19 cellular contexts compared by ENCODE assay signal in the genomic region with DNA sequence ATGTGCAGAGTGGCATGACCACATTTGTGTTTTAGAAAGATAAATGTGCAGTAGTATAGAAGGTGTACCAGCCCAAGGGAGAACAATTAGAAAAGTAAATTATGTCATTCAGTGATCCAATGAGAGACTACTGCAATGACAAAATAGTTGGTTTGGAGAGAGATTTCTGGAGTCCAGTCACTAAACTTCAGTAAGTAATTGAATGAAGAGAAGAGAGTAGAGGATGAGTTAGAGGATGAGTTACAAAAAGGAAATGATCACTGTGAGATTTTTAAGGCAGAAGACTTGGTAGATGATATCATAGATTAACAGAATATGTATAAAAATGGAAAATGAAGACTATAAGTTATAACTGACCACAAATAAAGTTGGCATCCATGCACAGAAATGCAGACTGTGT. TPM values are rescaled to one million over a fixed set of nuclear protein-coding genes. Genes with fewer than 3 reads are reported as not detected.
DNase-seq lines count a peak whose midpoint lies in the region; ATAC-seq and TF ChIP-seq lines count a peak whose summit lies in the region.
"Had no signal": no experiment of that assay in that cellular context is flagged by ENCODE, and none has a peak within 500 bp of the region (broad histone marks: within the 10 kb centered on the region; RNA-seq: fewer than 3 reads in every experiment).

No MANE protein-coding gene starts in this region.

- POLR2A ChIA-PET in CD8-positive, alpha-beta T cell (lab: Charles Lee): no interaction called here

- H3K4me3 ChIP-seq in CD8-positive, alpha-beta T cell (ENCODE audit: low read depth, low read length): no peak overlapping the region
- H3K4me3 ChIP-seq: BLaER1 treated with 17β-estradiol and CSF1 and Interleukin-3, amounts not matched to agents 10 nM and 100 nM; GM12878; GM23338 had no signal

- no peaks in the 10 kb centered on the region for H3K36me3 ChIP-seq in CD8-positive, alpha-beta T cell (ENCODE audit: insufficient read depth, low read length)
- H3K36me3 ChIP-seq: BLaER1 treated with 17β-estradiol and CSF1 and Interleukin-3, amounts not matched to agents 10 nM and 100 nM had no signal

- TF ChIP-seq CTCF in CD8-positive, alpha-beta T cell (IDR thresholded peaks at IDR 0.05): no peak

- no peaks in the 10 kb centered on the region for H3K9me3 ChIP-seq in CD8-positive, alpha-beta T cell (ENCODE audit: low read length)
- H3K9me3 ChIP-seq: BLaER1 treated with 17β-estradiol and CSF1 and Interleukin-3, amounts not matched to agents 10 nM and 100 nM had no signal

- H3K27ac Mint-ChIP-seq in activated T-cell treated with anti-CD3 and anti-CD28 coated beads, Interleukin-2, amount 50 U/mL, for 72 hours: peak overlapping the region; percentile 82
- peak overlapping the region; percentile 75 for H3K27ac Mint-ChIP-seq in CD8-positive, alpha-beta T cell
- no peak overlapping the region for H3K27ac Mint-ChIP-seq in activated T-helper 17 cell treated with anti-CD3 and anti-CD28 coated beads, Interleukin-2, amount 50 U/mL, for 72 hours
- H3K27ac Mint-ChIP-seq in stimulated activated memory B cell treated with anti-CD40 and anti-IgM and Interleukin-4, amounts not matched to agents 10 μg/mL and 1 μg/mL and 100 μg/mL, for 72 hours: peak overlapping the region; percentile 4
- H3K27ac Mint-ChIP-seq: CD4-positive, CD25-positive, alpha-beta regulatory T cell; GM23338 had no signal

- no peak for DNase-seq in activated T-cell treated with anti-CD3 and anti-CD28 coated beads, Interleukin-2, amount 50 U/mL, for 72 hours
- DNase-seq in activated T-cell treated with anti-CD3 and anti-CD28 coated beads, Interleukin-2, amount 50 U/mL, for 1 hour: no peak
- no peak for DNase-seq in CD8-positive, alpha-beta T cell
- no peak for DNase-seq in activated gamma-delta T cell (lab: John Stamatoyannopoulos, UW)
- DNase-seq: 8988T; AML-193; Calu3; CD4-positive, CD25-positive, alpha-beta regulatory T cell; DMS 273 treated with DMSO at 0.1 percent for 48 hours; H7 had no signal

- peaks cover 69% of the 10 kb centered on the region for H3K4me1 ChIP-seq in CD8-positive, alpha-beta T cell (ENCODE audit: insufficient read depth, low read length)

- intact Hi-C loops in CD8-positive, alpha-beta T cell (cut with DNase I, micrococcal nuclease): no loop called here

- peak; percentile 44 to 47 for ATAC-seq in activated T-cell treated with anti-CD3 and anti-CD28 coated beads, Interleukin-2, amount 50 U/mL, for 72 hours (replicated peaks in 1 of 2)
- ATAC-seq in CD8-positive, alpha-beta T cell: no peak
- peak; percentile 59 for ATAC-seq in activated T-helper 17 cell treated with anti-CD3 and anti-CD28 coated beads, Interleukin-2, amount 50 U/mL, for 72 hours (replicated peaks)
- ATAC-seq in stimulated activated memory B cell treated with anti-CD40 and anti-IgM and Interleukin-4, amounts not matched to agents 10 μg/mL and 1 μg/mL and 100 μg/mL, for 72 hours: no peak
- ATAC-seq in HG02610 (IDR thresholded peaks at IDR 0.05; ENCODE audit: unreplicated experiment): no peak
- ATAC-seq: GM12878, GM23338 had no signal

- peak overlapping the region in 1 of 2 donors; percentile 33 for H3K4me3 Mint-ChIP-seq in activated T-cell treated with anti-CD3 and anti-CD28 coated beads, Interleukin-2, amount 50 U/mL, for 72 hours
- peak overlapping the region; percentile 6 for H3K4me3 Mint-ChIP-seq in CD8-positive, alpha-beta T cell
- no peak overlapping the region for H3K4me3 Mint-ChIP-seq in activated T-helper 17 cell treated with anti-CD3 and anti-CD28 coated beads, Interleukin-2, amount 50 U/mL, for 72 hours
- no peak overlapping the region for H3K4me3 Mint-ChIP-seq in stimulated activated memory B cell treated with anti-CD40 and anti-IgM and Interleukin-4, amounts not matched to agents 10 μg/mL and 1 μg/mL and 100 μg/mL, for 72 hours
- H3K4me3 Mint-ChIP-seq: GM23338 had no signal

- peaks cover 0 to 3% of the 10 kb centered on the region in 2 donors for H3K9me3 Mint-ChIP-seq in activated T-cell treated with anti-CD3 and anti-CD28 coated beads, Interleukin-2, amount 50 U/mL, for 72 hours
- H3K9me3 Mint-ChIP-seq in CD8-positive, alpha-beta T cell: no peaks in the 10 kb centered on the region
- no peaks in the 10 kb centered on the region for H3K9me3 Mint-ChIP-seq in activated T-helper 17 cell treated with anti-CD3 and anti-CD28 coated beads, Interleukin-2, amount 50 U/mL, for 72 hours
- H3K9me3 Mint-ChIP-seq in stimulated activated memory B cell treated with anti-CD40 and anti-IgM and Interleukin-4, amounts not matched to agents 10 μg/mL and 1 μg/mL and 100 μg/mL, for 72 hours: no peaks in the 10 kb centered on the region
- H3K9me3 Mint-ChIP-seq: CD4-positive, CD25-positive, alpha-beta regulatory T cell; GM23338; IgD-negative memory B cell had no signal

- H3K27me3 ChIP-seq in CD8-positive, alpha-beta T cell (ENCODE audit: insufficient read depth, low read length): no peaks in the 10 kb centered on the region
- H3K27me3 ChIP-seq: BLaER1 treated with 17β-estradiol and CSF1 and Interleukin-3, amounts not matched to agents 10 nM and 100 nM had no signal

- H3K4me1 Mint-ChIP-seq in activated T-cell treated with anti-CD3 and anti-CD28 coated beads, Interleukin-2, amount 50 U/mL, for 72 hours (ENCODE audit: low read depth): peaks cover 29% of the 10 kb centered on the region
- H3K4me1 Mint-ChIP-seq in CD8-positive, alpha-beta T cell (ENCODE audit: low read depth): peaks cover 69% of the 10 kb centered on the region
- H3K4me1 Mint-ChIP-seq in activated T-helper 17 cell treated with anti-CD3 and anti-CD28 coated beads, Interleukin-2, amount 50 U/mL, for 72 hours: peaks cover 11% of the 10 kb centered on the region
- peaks cover 28% of the 10 kb centered on the region for H3K4me1 Mint-ChIP-seq in stimulated activated memory B cell treated with anti-CD40 and anti-IgM and Interleukin-4, amounts not matched to agents 10 μg/mL and 1 μg/mL and 100 μg/mL, for 72 hours
- H3K4me1 Mint-ChIP-seq: GM23338 had no signal

- CTCF ChIA-PET in CD8-positive, alpha-beta T cell (lab: Charles Lee): interaction anchor here (0.9 kb wide), 1 partner anchor 8 kb away, joined by 3 read pairs; no protein-coding TSS in a partner anchor

- no peaks in the 10 kb centered on the region for H3K27me3 Mint-ChIP-seq in activated T-cell treated with anti-CD3 and anti-CD28 coated beads, Interleukin-2, amount 50 U/mL, for 72 hours (ENCODE audit: low read depth)
- no peaks in the 10 kb centered on the region for H3K27me3 Mint-ChIP-seq in CD8-positive, alpha-beta T cell (ENCODE audit: low read depth)
- peaks cover 5% of the 10 kb centered on the region for H3K27me3 Mint-ChIP-seq in activated T-helper 17 cell treated with anti-CD3 and anti-CD28 coated beads, Interleukin-2, amount 50 U/mL, for 72 hours
- H3K27me3 Mint-ChIP-seq in stimulated activated memory B cell treated with anti-CD40 and anti-IgM and Interleukin-4, amounts not matched to agents 10 μg/mL and 1 μg/mL and 100 μg/mL, for 72 hours: no peaks in the 10 kb centered on the region
- H3K27me3 Mint-ChIP-seq: IgD-negative memory B cell had no signal

- H3K36me3 Mint-ChIP-seq in activated T-cell treated with anti-CD3 and anti-CD28 coated beads, Interleukin-2, amount 50 U/mL, for 72 hours (ENCODE audit: insufficient read depth in 2 of 2): peaks cover 0 to 2% of the 10 kb centered on the region in 2 donors
- H3K36me3 Mint-ChIP-seq in CD8-positive, alpha-beta T cell: no peaks in the 10 kb centered on the region
- no peaks in the 10 kb centered on the region for H3K36me3 Mint-ChIP-seq in activated T-helper 17 cell treated with anti-CD3 and anti-CD28 coated beads, Interleukin-2, amount 50 U/mL, for 72 hours (ENCODE audit: low read depth)
- peaks cover 11% of the 10 kb centered on the region for H3K36me3 Mint-ChIP-seq in stimulated activated memory B cell treated with anti-CD40 and anti-IgM and Interleukin-4, amounts not matched to agents 10 μg/mL and 1 μg/mL and 100 μg/mL, for 72 hours
- H3K36me3 Mint-ChIP-seq: CD4-positive, CD25-positive, alpha-beta regulatory T cell had no signal

- no peak overlapping the region for H3K27ac ChIP-seq in CD8-positive, alpha-beta T cell (ENCODE audit: low read depth, low read length)
- H3K27ac ChIP-seq: BLaER1 treated with 17β-estradiol and CSF1 and Interleukin-3, amounts not matched to agents 10 nM and 100 nM had no signal

RNA-seq across cellular contexts. Expression of a gene that starts 8.4 kb away (rescaled TPM):
- under 1 TPM; 0.07 to 0.26 TPM for total RNA-seq in activated T-cell treated with anti-CD3 and anti-CD28 coated beads, Interleukin-2, amount 50 U/mL, for 72 hours
- total RNA-seq in CD8-positive, alpha-beta T cell: 1 to 10 TPM; 5.2 to 5.7 TPM
- under 1 TPM in 1 of 2 donors, not detected in 1; 0.42 TPM for total RNA-seq in activated T-helper 17 cell treated with anti-CD3 and anti-CD28 coated beads, Interleukin-2, amount 50 U/mL, for 72 hours
- total RNA-seq: G401, HT-29 had no signal

RNA-seq across cellular contexts. Expression of a gene that starts 33.4 kb away (rescaled TPM):
- under 1 TPM; 0.09 to 0.22 TPM for total RNA-seq in activated T-cell treated with anti-CD3 and anti-CD28 coated beads, Interleukin-2, amount 50 U/mL, for 72 hours
- total RNA-seq in CD8-positive, alpha-beta T cell: 1 to 10 TPM; 7.2 to 8.0 TPM
- under 1 TPM; 0.17 to 0.19 TPM for total RNA-seq in activated T-helper 17 cell treated with anti-CD3 and anti-CD28 coated beads, Interleukin-2, amount 50 U/mL, for 72 hours
- total RNA-seq: Calu3, G401, HT-29 had no signal

Comparison
In these comparisons a context has a peak if more than half of its experiments do, and no peak if none do; other contexts are left out.
1. ATAC-seq: peak in activated T-cell treated with anti-CD3 and anti-CD28 coated beads, Interleukin-2, amount 50 U/mL, for 72 hours (2 of 2) and activated T-helper 17 cell treated with anti-CD3 and anti-CD28 coated beads, Interleukin-2, amount 50 U/mL, for 72 hours (single experiment); none in CD8-positive, alpha-beta T cell (single experiment), stimulated activated memory B cell treated with anti-CD40 and anti-IgM and Interleukin-4, amounts not matched to agents 10 μg/mL and 1 μg/mL and 100 μg/mL, for 72 hours (single experiment) and HG02610 (single experiment).
2. RNA of a gene that starts 8.4 kb away (total RNA-seq): 5.2 to 5.7 TPM in CD8-positive, alpha-beta T cell; 0.42 TPM in activated T-helper 17 cell treated with anti-CD3 and anti-CD28 coated beads, Interleukin-2, amount 50 U/mL, for 72 hours and 0.07 to 0.26 TPM in activated T-cell treated with anti-CD3 and anti-CD28 coated beads, Interleukin-2, amount 50 U/mL, for 72 hours; every median in the first group is over 4 times any median in the second.
3. RNA of a gene that starts 33.4 kb away (total RNA-seq): 7.2 to 8.0 TPM in CD8-positive, alpha-beta T cell; 0.09 to 0.22 TPM in activated T-cell treated with anti-CD3 and anti-CD28 coated beads, Interleukin-2, amount 50 U/mL, for 72 hours and 0.17 to 0.19 TPM in activated T-helper 17 cell treated with anti-CD3 and anti-CD28 coated beads, Interleukin-2, amount 50 U/mL, for 72 hours; every median in the first group is over 4 times any median in the second.